In genomic region chrX:69173906-69174305, GRCh38 we compare ENCODE assay signal across 22 cellular contexts. TPM values are rescaled to one million over a fixed set of nuclear protein-coding genes. Genes with fewer than 3 reads are reported as not detected.
A peak's percentile ranks its signal among the peaks of the same experiment; 100 is the strongest.
DNase-seq lines count a peak whose midpoint lies in the region; ATAC-seq and TF ChIP-seq lines count a peak whose summit lies in the region.
"Had no signal": no experiment of that assay in that cellular context is flagged by ENCODE, and none has a peak within 500 bp of the region (broad histone marks: within the 10 kb centered on the region; RNA-seq: fewer than 3 reads in every experiment).

No MANE protein-coding gene starts in this region.

- H3K27me3 Mint-ChIP-seq in endodermal cell (ENCODE audit: insufficient read depth) (peaks cover 6% of the 10 kb centered on the region), osteocyte (ENCODE audit: unreplicated experiment) (peaks cover 9% of the 10 kb centered on the region)

- DNase-seq in H7 (peak; percentile 63), endodermal cell (peak; percentile 65), left kidney (ENCODE audit: low read depth, low spot score) (peak; percentile 57), osteocyte (ENCODE audit: extremely low spot score, unreplicated experiment) (peak; percentile 75), NCI-H2081 treated with DMSO at 0.1 percent for 48 hours (lab: John Stamatoyannopoulos, UW) (no peak), SK-N-SH (no peak)
- DNase-seq in stimulated activated naive CD4-positive, alpha-beta T cell treated with Interleukin-2 at 50 U/mL for 16 hours (lab: John Stamatoyannopoulos, UW), result no peak
- DNase-seq: CD8-positive, alpha-beta memory T cell; DMS79; GM23248; Kasumi-1; MM.1S; NCI-H1092 treated with DMSO at 0.1 percent for 48 hours; NCI-H1694 treated with DMSO at 0.1 percent for 48 hours; NCI-H526 treated with DMSO at 0.1 percent for 48 hours; OCI-M1; SIG-M5 had no signal

- TF ChIP-seq CTCF in endodermal cell (conservative IDR thresholded peaks at IDR 0.05) (no peak), osteocyte (IDR thresholded peaks at IDR 0.05) (no peak), SK-N-SH (IDR thresholded peaks at IDR 0.05) (no peak)

- H3K27ac ChIP-seq in endodermal cell (ENCODE audit: low read depth, low read length) (no peak overlapping the region), SK-N-SH (ENCODE audit: low read depth in 2 of 2, low read length in 1 of 2) (no peak overlapping the region)
- H3K27ac ChIP-seq: A549; BLaER1 treated with 17β-estradiol and CSF1 and Interleukin-3, amounts not matched to agents 10 nM and 100 nM; GM23248; HL-60 had no signal

- no peaks in the 10 kb centered on the region for H4K20me1 ChIP-seq in SK-N-SH (ENCODE audit: insufficient read depth)
- H4K20me1 ChIP-seq: BLaER1 treated with 17β-estradiol and CSF1 and Interleukin-3, amounts not matched to agents 10 nM and 100 nM had no signal

- H3K79me2 ChIP-seq in SK-N-SH (ENCODE audit: insufficient read depth), result no peaks in the 10 kb centered on the region

- H3K9me3 Mint-ChIP-seq in endodermal cell (peaks cover 68% of the 10 kb centered on the region), osteocyte (ENCODE audit: unreplicated experiment) (peaks cover 24% of the 10 kb centered on the region)

- H3K9ac ChIP-seq in endodermal cell (ENCODE audit: extremely low read depth, low read length, poor library complexity, severe bottlenecking) (no peak overlapping the region), SK-N-SH (no peak overlapping the region)
- H3K9ac ChIP-seq: BLaER1 treated with 17β-estradiol and CSF1 and Interleukin-3, amounts not matched to agents 10 nM and 100 nM; GM23248 had no signal

- H3K36me3 ChIP-seq in H7 (replicated peaks; ENCODE audit: control insufficient read depth, insufficient read depth, low read length) (no peaks in the 10 kb centered on the region), endodermal cell (ENCODE audit: control insufficient read depth, insufficient read depth, low read length) (no peaks in the 10 kb centered on the region), SK-N-SH (replicated peaks in 1 of 2; ENCODE audit: control insufficient read depth in 1 of 2, insufficient read depth in 2 of 2, low read length in 1 of 2) (no peaks in the 10 kb centered on the region)
- H3K36me3 ChIP-seq: BLaER1 treated with 17β-estradiol and CSF1 and Interleukin-3, amounts not matched to agents 10 nM and 100 nM had no signal

- 27 to 51% methylated on average over 5 to 20 of the region's 20 CpGs for WGBS in endodermal cell (ENCODE audit: insufficient coverage in 1 of 2, insufficient read length in 1 of 2), 2 experiments
- 51% methylated on average over 20 of the region's 20 CpGs for WGBS in SK-N-SH (ENCODE audit: low lambda C conversion rate)

- H3K4me3 Mint-ChIP-seq in endodermal cell (no peak overlapping the region), osteocyte (ENCODE audit: unreplicated experiment) (no peak overlapping the region)
- H3K4me3 Mint-ChIP-seq: CD8-positive, alpha-beta memory T cell; IgD-negative memory B cell had no signal

- no peak for TF ChIP-seq EP300 in SK-N-SH (IDR thresholded peaks at IDR 0.05; ENCODE audit: borderline replicate concordance in 1 of 2, low read depth in 1 of 2, low read length in 1 of 2)

- no peaks in the 10 kb centered on the region for H3F3A ChIP-seq in SK-N-SH (replicated peaks; ENCODE audit: insufficient read depth)

- ATAC-seq in HG03095 (IDR thresholded peaks at IDR 0.05; ENCODE audit: unreplicated experiment), result no peak
- ATAC-seq: A549 had no signal

- H3K36me3 Mint-ChIP-seq in endodermal cell (ENCODE audit: low read depth), result no peaks in the 10 kb centered on the region
- no peaks in the 10 kb centered on the region for H3K36me3 Mint-ChIP-seq in osteocyte (ENCODE audit: unreplicated experiment)
- H3K36me3 Mint-ChIP-seq: CD8-positive, alpha-beta memory T cell; IgD-negative memory B cell had no signal

- CTCF ChIA-PET in SK-N-SH (lab: Yijun Ruan, JAX), result no interaction called here

- H3K9me3 ChIP-seq in endodermal cell (ENCODE audit: control insufficient read depth, low read length) (peaks cover 13% of the 10 kb centered on the region), SK-N-SH (no peaks in the 10 kb centered on the region)
- H3K9me3 ChIP-seq: A549 had no signal

- H3K27ac Mint-ChIP-seq in endodermal cell, result no peak overlapping the region
- H3K27ac Mint-ChIP-seq in osteocyte (ENCODE audit: unreplicated experiment), result no peak overlapping the region
- H3K27ac Mint-ChIP-seq: CD8-positive, alpha-beta memory T cell; IgD-negative memory B cell had no signal

- no peak overlapping the region for H3K4me2 ChIP-seq in SK-N-SH
- H3K4me2 ChIP-seq: A549; BLaER1 treated with 17β-estradiol and CSF1 and Interleukin-3, amounts not matched to agents 10 nM and 100 nM had no signal

- H2AFZ ChIP-seq in SK-N-SH (ENCODE audit: low read depth), result no peak overlapping the region
- H2AFZ ChIP-seq: GM23248 had no signal

- H3K4me3 ChIP-seq in H7 (ENCODE audit: insufficient read depth, low read depth, low read length) (no peak overlapping the region), endodermal cell (ENCODE audit: low read length) (no peak overlapping the region), SK-N-SH (ENCODE audit: low read depth in 2 of 2, low read length in 1 of 2) (no peak overlapping the region)
- H3K4me3 ChIP-seq: A549; BLaER1 treated with 17β-estradiol and CSF1 and Interleukin-3, amounts not matched to agents 10 nM and 100 nM; GM23248 had no signal

- H3K9me2 ChIP-seq in SK-N-SH, result no peaks in the 10 kb centered on the region

- H3K4me1 Mint-ChIP-seq in endodermal cell, result peaks cover 12% of the 10 kb centered on the region
- H3K4me1 Mint-ChIP-seq in osteocyte (ENCODE audit: unreplicated experiment), result no peaks in the 10 kb centered on the region
- H3K4me1 Mint-ChIP-seq: CD8-positive, alpha-beta memory T cell; IgD-negative memory B cell had no signal

- no peak for TF ChIP-seq RAD21 in SK-N-SH (IDR thresholded peaks at IDR 0.05; ENCODE audit: low read length)

- H3K27me3 ChIP-seq in H7 (ENCODE audit: control insufficient read depth, insufficient read depth, low read length), result no peaks in the 10 kb centered on the region
- H3K27me3 ChIP-seq in endodermal cell (ENCODE audit: control insufficient read depth, insufficient read depth, low read length, poor library complexity, severe bottlenecking), result no peaks in the 10 kb centered on the region
- no peaks in the 10 kb centered on the region; the same call in 1 of the 2 replicates for H3K27me3 ChIP-seq in SK-N-SH (ENCODE audit: insufficient read depth)

- no peaks in the 10 kb centered on the region for H3K4me1 ChIP-seq in endodermal cell (ENCODE audit: control insufficient read depth, insufficient read depth, low read length)
- no peaks in the 10 kb centered on the region; a peak in 1 of 4 replicates for H3K4me1 ChIP-seq in SK-N-SH (ENCODE audit: control insufficient read depth in 1 of 2, insufficient read depth in 2 of 2, low read depth in 1 of 2, low read length in 1 of 2)
- H3K4me1 ChIP-seq: A549; BLaER1 treated with 17β-estradiol and CSF1 and Interleukin-3, amounts not matched to agents 10 nM and 100 nM had no signal

- POLR2A ChIA-PET in SK-N-SH (lab: Yijun Ruan, JAX), result no interaction called here

TF ChIP-seq in SK-N-SH, 30 proteins besides CTCF, POLR2A, EP300 and RAD21:
- TF ChIP-seq, protein P1, sequence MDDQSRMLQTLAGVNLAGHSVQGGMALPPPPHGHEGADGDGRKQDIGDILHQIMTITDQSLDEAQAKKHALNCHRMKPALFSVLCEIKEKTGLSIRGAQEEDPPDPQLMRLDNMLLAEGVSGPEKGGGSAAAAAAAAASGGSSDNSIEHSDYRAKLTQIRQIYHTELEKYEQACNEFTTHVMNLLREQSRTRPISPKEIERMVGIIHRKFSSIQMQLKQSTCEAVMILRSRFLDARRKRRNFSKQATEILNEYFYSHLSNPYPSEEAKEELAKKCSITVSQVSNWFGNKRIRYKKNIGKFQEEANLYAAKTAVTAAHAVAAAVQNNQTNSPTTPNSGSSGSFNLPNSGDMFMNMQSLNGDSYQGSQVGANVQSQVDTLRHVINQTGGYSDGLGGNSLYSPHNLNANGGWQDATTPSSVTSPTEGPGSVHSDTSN (IDR thresholded peaks at IDR 0.05), result no peak
- TF ChIP-seq GATA2 (CRISPR knock-in tag; IDR thresholded peaks at IDR 0.05) (no peak), RXRA (IDR thresholded peaks at IDR 0.05; ENCODE audit: borderline replicate concordance, low read depth) (no peak), GABPA (IDR thresholded peaks at IDR 0.05; ENCODE audit: low read depth) (no peak), FOSL2 (IDR thresholded peaks at IDR 0.05; ENCODE audit: borderline replicate concordance, low read depth) (no peak), CHD2 (IDR thresholded peaks at IDR 0.05; ENCODE audit: low read length, partially characterized antibody) (no peak), SMC3 (IDR thresholded peaks at IDR 0.05; ENCODE audit: low read depth, low read length) (no peak), YY1 (IDR thresholded peaks at IDR 0.05; ENCODE audit: low read depth) (no peak), TAF1 (IDR thresholded peaks at IDR 0.05; ENCODE audit: borderline replicate concordance, low read depth, low read length) (no peak)
TF ChIP-seq in SK-N-SH: peak in this region for 0.

RNA-seq across cellular contexts. Expression of gene PJA1, which starts 8.7 kb away (rescaled TPM):
- 105 and 110 TPM in 2 replicates for total RNA-seq in H7 (2014; rRNA removed; shearing (Covaris generic))
- total RNA-seq in endodermal cell (10 to 100 TPM; 32.0 to 32.6 TPM), osteocyte (27.8 and 29.7 TPM in 2 replicates)
- polyA plus RNA-seq in endodermal cell (2013, experiment 1 of 2), result 56.6 TPM
- polyA plus RNA-seq in endodermal cell (2013, experiment 2 of 2), result 53.0 TPM
- 15.7 and 16.5 TPM in 2 replicates for polyA plus RNA-seq in SK-N-SH (2012; rRNA removed)
- 15.1 and 15.7 TPM in 2 replicates for polyA plus RNA-seq in SK-N-SH (2012; cell fraction: cytosol; rRNA removed)
- polyA plus RNA-seq in SK-N-SH (2012; cell fraction: nucleus; rRNA removed), result 12.4 and 14.4 TPM in 2 replicates

Comparison
In these comparisons a context has a peak if more than half of its experiments do, and no peak if none do; other contexts are left out.
1. DNase-seq: peak in H7 (single experiment), endodermal cell (single experiment), left kidney (single experiment) and osteocyte (single experiment); none in NCI-H2081 treated with DMSO at 0.1 percent for 48 hours (single experiment), SK-N-SH (single experiment) and stimulated activated naive CD4-positive, alpha-beta T cell treated with Interleukin-2 at 50 U/mL for 16 hours (single experiment).